Comparison of ENCODE assay signal across 23 cellular contexts in the genomic region with DNA sequence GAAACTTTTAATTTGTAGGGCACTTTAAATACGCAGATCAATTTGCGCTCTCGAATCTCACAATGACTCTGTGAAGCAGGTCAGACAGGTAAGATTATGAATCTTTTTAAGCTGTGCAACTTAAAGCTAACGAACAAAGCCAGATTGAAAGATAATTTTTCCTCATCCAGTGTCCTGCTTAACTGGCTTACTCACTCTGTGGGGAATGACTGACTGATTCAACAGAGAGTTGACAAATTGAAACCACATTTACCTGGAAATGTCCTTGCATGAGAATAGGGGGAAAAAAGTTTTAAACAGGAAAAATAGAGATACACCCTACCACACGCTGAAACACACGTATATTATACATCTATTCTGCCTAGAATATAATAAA.
DNase-seq lines count a peak whose midpoint lies in the region.
"Had no signal": no experiment of that assay in that cellular context is flagged by ENCODE, and none has a peak within 500 bp of the region (broad histone marks: within the 10 kb centered on the region; RNA-seq: fewer than 3 reads in every experiment).

No MANE protein-coding gene starts in this region.

- intact Hi-C loops in posterior cingulate gyrus (cut with DNase I), result no loop called here

- peak; percentile 77 for DNase-seq in ELR (ENCODE audit: low read depth)
- DNase-seq in M059J (ENCODE audit: low read depth), result peak; percentile 64
- DNase-seq in astrocyte of the hippocampus (ENCODE audit: low read depth, low spot score), result peak; percentile 33
- peak; percentile 74 for DNase-seq in kidney tubule cell (ENCODE audit: low spot score)
- DNase-seq in HK-2 (ENCODE audit: unreplicated experiment), result no peak
- no peak for DNase-seq in SIG-M5 treated with dmso at 0.1 percent for 504 hours (lab: John Stamatoyannopoulos, UW; ENCODE audit: unreplicated experiment)
- no peak for DNase-seq in DMS79 (lab: John Stamatoyannopoulos, UW)
- DNase-seq in posterior cingulate gyrus, result no peak
- DNase-seq: activated B cell treated with CpG ODN at 0.5 μM for 24 hours; activated CD4-positive, alpha-beta T cell treated with anti-CD3 and anti-CD28 coated beads, Interleukin-2, amount 50 U/mL, for 4 hours; COR-L47; foreskin melanocyte; immature natural killer cell; Kasumi-1; left ventricle myocardium inferior; naive thymus-derived CD8-positive, alpha-beta T cell; NCI-H1048; NCI-H187 treated with DMSO at 0.1 percent for 48 hours; NCI-H526; occipital lobe; retina; stimulated activated CD4-positive, alpha-beta T cell treated with anti-CD3 and anti-CD28 coated beads, Interleukin-4, amount 100 ng/mL, for 1 hour; stimulated activated naive B cell treated with anti-CD40 and anti-IgM and Interleukin-4, amounts not matched to agents 10 μg/mL and 1 μg/mL and 100 μg/mL, for 72 hours had no signal

Comparison
In these comparisons a context has a peak if more than half of its experiments do, and no peak if none do; other contexts are left out.
1. DNase-seq: peak in ELR (single experiment), M059J (single experiment), astrocyte of the hippocampus (single experiment) and kidney tubule cell (single experiment); none in HK-2 (single experiment), SIG-M5 treated with dmso at 0.1 percent for 504 hours (single experiment), DMS79 (single experiment) and posterior cingulate gyrus (0 of 10).